ENCODE assay signal across 8 cellular contexts in genomic region chr16:80997139-80997798, GRCh38. TPM values are rescaled to one million over a fixed set of nuclear protein-coding genes. Genes with fewer than 3 reads are reported as not detected.
A peak's percentile ranks its signal among the peaks of the same experiment; 100 is the strongest.
DNase-seq lines count a peak whose midpoint lies in the region; ATAC-seq, FAIRE-seq and TF ChIP-seq lines count a peak whose summit lies in the region.

No MANE protein-coding gene starts in this region.

- POLR2A ChIA-PET in RWPE1 (lab: Yijun Ruan, JAX; ENCODE audit: low non-redundant PET), result no interaction called here

- no peak for FAIRE-seq in small intestine (lab: Jason Lieb, UNC)

- peaks cover 28% of the 10 kb centered on the region for H3K4me1 ChIP-seq in left ventricle myocardium inferior
- no peaks in the 10 kb centered on the region for H3K4me1 ChIP-seq in colonic mucosa
- peaks cover 0 to 10% of the 10 kb centered on the region in 2 donors for H3K4me1 ChIP-seq in small intestine (ENCODE audit: control insufficient read depth in 2 of 2, insufficient read depth in 1 of 2, low read depth in 1 of 2, low read length in 1 of 2)

- DNase-seq in left ventricle myocardium inferior, result no peak
- DNase-seq in Right ventricle myocardium inferior (ENCODE audit: missing footprints), result no peak
- DNase-seq in colonic mucosa, result no peak
- DNase-seq in small intestine, result peak; percentile 88
- no peak for DNase-seq in activated CD4-positive, alpha-beta T cell treated with anti-CD3 and anti-CD28 coated beads, Interleukin-2, amount 50 U/mL, for 4 hours
- DNase-seq in RWPE1 (ENCODE audit: low spot score), result no peak

- H3K36me3 ChIP-seq in left ventricle myocardium inferior (no peaks in the 10 kb centered on the region), colonic mucosa (no peaks in the 10 kb centered on the region), small intestine (ENCODE audit: control insufficient read depth in 2 of 2, insufficient read depth in 2 of 2, low read length in 2 of 2) (no peaks in the 10 kb centered on the region)

- H3K27me3 ChIP-seq in left ventricle myocardium inferior (ENCODE audit: low read depth) (no peaks in the 10 kb centered on the region), colonic mucosa (no peaks in the 10 kb centered on the region), small intestine (ENCODE audit: control insufficient read depth in 2 of 2, insufficient read depth in 2 of 2, low read length in 2 of 2) (no peaks in the 10 kb centered on the region)

- CTCF ChIA-PET in RWPE1 (lab: Yijun Ruan, JAX), result interaction anchor here (0.6 kb wide), 2 partner anchors 16 to 208 kb away, joined by 4 to 7 read pairs; no protein-coding TSS in a partner anchor

- no peak for ATAC-seq in Right ventricle myocardium inferior
- peak; percentile 82 for ATAC-seq in HG03354 (IDR thresholded peaks at IDR 0.05; ENCODE audit: poor library complexity, severe bottlenecking, unreplicated experiment)
- no peak for ATAC-seq in HG03045 (IDR thresholded peaks at IDR 0.05; ENCODE audit: unreplicated experiment)

- intact Hi-C loops in left ventricle myocardium inferior (cut with micrococcal nuclease) (no loop called here), Right ventricle myocardium inferior (cut with DNase I) (no loop called here), colonic mucosa (cut with DNase I) (no loop called here)

- no peak for TF ChIP-seq CTCF in left ventricle myocardium inferior (IDR thresholded peaks at IDR 0.05; ENCODE audit: borderline replicate concordance)
- TF ChIP-seq CTCF in colonic mucosa (IDR thresholded peaks at IDR 0.05), result no peak
- TF ChIP-seq CTCF in RWPE1 (conservative IDR thresholded peaks at IDR 0.05; ENCODE audit: low read depth), result no peak

- peak overlapping the region in 1 of 2 donors; percentile 27 for H3K9ac ChIP-seq in colonic mucosa (ENCODE audit: low read depth in 2 of 2, low read length in 2 of 2)

- H3K4me3 ChIP-seq in left ventricle myocardium inferior, result peak overlapping the region; percentile 42
- peak overlapping the region; percentile 2 for H3K4me3 ChIP-seq in colonic mucosa
- peak overlapping the region; percentile 29 to 48 for H3K4me3 ChIP-seq in small intestine (ENCODE audit: low read depth in 1 of 2, low read length in 2 of 2)

- WGBS in small intestine, 3 donors, result 2 to 15% (median 4%) methylated on average over 9 of the region's 9 CpGs

- H3K27ac ChIP-seq in left ventricle myocardium inferior (replicated peaks) (peak overlapping the region; percentile 25), colonic mucosa (peak overlapping the region; percentile 19), small intestine (ENCODE audit: low read depth in 1 of 2, low read length in 1 of 2) (peak overlapping the region; percentile 73 to 93), RWPE1 (no peak overlapping the region)

- H3K9me3 ChIP-seq in left ventricle myocardium inferior (replicated peaks) (no peaks in the 10 kb centered on the region), colonic mucosa (no peaks in the 10 kb centered on the region), small intestine (ENCODE audit: control insufficient read depth, low read depth) (no peaks in the 10 kb centered on the region)

RNA-seq across cellular contexts. Expression of gene CMC2, which starts 9.4 kb away (rescaled TPM):
- total RNA-seq in left ventricle myocardium inferior (136 TPM), Right ventricle myocardium inferior (130 TPM), colonic mucosa (10 to 100 TPM; 59.4 to 81.6 TPM)
- polyA plus RNA-seq in small intestine, result 100 to 1,000 TPM; 121 to 140 (median 129) TPM

RNA-seq across cellular contexts. Expression of gene CENPN, which starts 9.7 kb away (rescaled TPM):
- total RNA-seq in left ventricle myocardium inferior, result 7.9 TPM
- 8.9 TPM for total RNA-seq in Right ventricle myocardium inferior
- 10 to 100 TPM in 1 of 2 donors, 1 to 10 TPM in 1; 9.3 to 28.7 TPM for total RNA-seq in colonic mucosa
- polyA plus RNA-seq in small intestine, result 10 to 100 TPM in 1 of 3 donors, 1 to 10 TPM in 2; 5.8 to 22.9 (median 6.2) TPM

RNA-seq across cellular contexts. Expression of gene ATMIN, which starts 38.4 kb away (rescaled TPM):
- total RNA-seq in left ventricle myocardium inferior (22.0 TPM), Right ventricle myocardium inferior (21.2 TPM), colonic mucosa (10 to 100 TPM; 23.9 to 26.3 TPM)
- polyA plus RNA-seq in small intestine, result 10 to 100 TPM; 13.5 to 17.4 (median 13.8) TPM
